ENCODE assay signal across 8 cellular contexts in the genomic region with DNA sequence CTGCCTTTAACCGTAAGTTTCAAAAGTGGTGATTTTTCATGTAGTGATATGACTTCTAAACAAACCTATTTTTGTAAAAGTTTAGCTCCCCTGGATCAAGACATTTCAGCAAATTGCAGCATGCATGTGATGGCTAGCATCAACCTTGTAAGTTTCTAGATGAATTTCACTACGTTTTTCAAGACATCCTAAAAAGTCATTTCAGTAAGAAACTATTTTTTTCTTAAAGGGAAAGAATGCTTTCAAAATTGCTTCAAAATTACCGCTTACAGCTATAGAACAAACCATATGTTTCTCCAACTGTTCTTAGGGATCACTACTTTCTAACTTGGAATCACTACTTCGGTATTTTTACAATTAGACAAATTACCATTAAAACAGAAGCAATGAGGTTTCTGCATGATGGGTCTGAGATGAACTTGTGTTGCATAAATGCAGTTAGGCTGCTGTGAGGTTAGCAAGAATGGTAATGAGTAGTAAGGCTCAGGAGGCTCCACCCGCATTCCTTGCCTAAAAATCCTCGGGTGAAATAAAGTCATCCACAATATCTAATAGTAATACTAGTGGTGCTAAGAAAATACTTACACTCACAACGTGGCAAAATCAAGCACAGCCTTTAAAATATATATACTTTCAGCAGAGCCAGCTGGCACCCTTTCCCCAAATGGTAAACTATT. TPM values are rescaled to one million over a fixed set of nuclear protein-coding genes. Genes with fewer than 3 reads are reported as not detected.
DNase-seq lines count a peak whose midpoint lies in the region; ATAC-seq and TF ChIP-seq lines count a peak whose summit lies in the region.

No MANE protein-coding gene starts in this region.

- H3K4me3 Mint-ChIP-seq in T-helper 2 cell treated with Interferon-gamma antibody and Interleukin-4, amounts not matched to agents 5 μg/mL and 100 μg/mL, for 36 hours: peak overlapping the region; percentile 83

- peaks cover 6% of the 10 kb centered on the region for H3K4me1 ChIP-seq in prostate gland (replicated peaks)

- ATAC-seq in HG03135 (IDR thresholded peaks at IDR 0.05; ENCODE audit: unreplicated experiment) (no peak), GM19023 (IDR thresholded peaks at IDR 0.05; ENCODE audit: unreplicated experiment) (no peak)

- peaks cover 7% of the 10 kb centered on the region for H3K27me3 Mint-ChIP-seq in T-helper 2 cell treated with Interferon-gamma antibody and Interleukin-4, amounts not matched to agents 5 μg/mL and 100 μg/mL, for 36 hours (ENCODE audit: low read depth)

- peaks cover 30% of the 10 kb centered on the region for H3K4me1 Mint-ChIP-seq in T-helper 2 cell treated with Interferon-gamma antibody and Interleukin-4, amounts not matched to agents 5 μg/mL and 100 μg/mL, for 36 hours (ENCODE audit: low read depth)

- no peak for TF ChIP-seq CTCF in foreskin fibroblast (IDR thresholded peaks at IDR 0.05; ENCODE audit: low read depth, low read length)
- TF ChIP-seq CTCF in prostate gland (IDR thresholded peaks at IDR 0.05): no peak

- no peaks in the 10 kb centered on the region for H3K27me3 ChIP-seq in prostate gland (replicated peaks; ENCODE audit: insufficient read depth)

- H3K36me3 ChIP-seq in prostate gland: no peaks in the 10 kb centered on the region

- DNase-seq in ELR (ENCODE audit: low read depth) (peak; percentile 44), foreskin fibroblast (peak; percentile 52 to 77), prostate gland (ENCODE audit: low spot score) (no peak), GOT3 (lab: John Stamatoyannopoulos, UW) (no peak)
- no peak for DNase-seq in T-helper 2 cell treated with Interferon-gamma antibody and Interleukin-4, amounts not matched to agents 5 μg/mL and 100 μg/mL, for 36 hours (ENCODE audit: low spot score)
- no peak for DNase-seq in stimulated activated CD4-positive, alpha-beta T cell treated with anti-CD3 and anti-CD28 coated beads, Interleukin-1b, Interleukin-23, amount 100 ng/mL, for 48 hours

- peaks cover 2% of the 10 kb centered on the region for H3K36me3 Mint-ChIP-seq in T-helper 2 cell treated with Interferon-gamma antibody and Interleukin-4, amounts not matched to agents 5 μg/mL and 100 μg/mL, for 36 hours (ENCODE audit: low read depth)

- no peak for TF ChIP-seq POLR2A in prostate gland (IDR thresholded peaks at IDR 0.05)

- H3K9me3 Mint-ChIP-seq in T-helper 2 cell treated with Interferon-gamma antibody and Interleukin-4, amounts not matched to agents 5 μg/mL and 100 μg/mL, for 36 hours: no peaks in the 10 kb centered on the region

- peak overlapping the region; percentile 88 to 91 for H3K27ac ChIP-seq in prostate gland

- WGBS in prostate gland: 24% methylated on average over 7 of the region's 7 CpGs

- H3K4me3 ChIP-seq in foreskin fibroblast (ENCODE audit: low read depth in 1 of 2, low read length in 2 of 2) (peak overlapping the region; percentile 57 to 76), prostate gland (peak overlapping the region; percentile 57 to 67)

- intact Hi-C loops in prostate gland (cut with DNase I): loop anchor here (5.0 kb wide), 3 partner anchors 51 to 114 kb away; partner anchors contain the start of genes CDC14B and HABP4

- H3K9me3 ChIP-seq in prostate gland: no peaks in the 10 kb centered on the region

- H3K27ac Mint-ChIP-seq in T-helper 2 cell treated with Interferon-gamma antibody and Interleukin-4, amounts not matched to agents 5 μg/mL and 100 μg/mL, for 36 hours: peak overlapping the region; percentile 73

RNA-seq across cellular contexts. Expression of gene CDC14B, which starts 53.8 kb away (rescaled TPM):
- 10 to 100 TPM; 27.0 to 34.7 TPM for total RNA-seq in prostate gland

Comparison
In these comparisons a context has a peak if more than half of its experiments do, and no peak if none do; other contexts are left out.
1. DNase-seq: peak in ELR (single experiment) and foreskin fibroblast (2 of 2); none in T-helper 2 cell treated with Interferon-gamma antibody and Interleukin-4, amounts not matched to agents 5 μg/mL and 100 μg/mL, for 36 hours (single experiment), prostate gland (single experiment), stimulated activated CD4-positive, alpha-beta T cell treated with anti-CD3 and anti-CD28 coated beads, Interleukin-1b, Interleukin-23, amount 100 ng/mL, for 48 hours (single experiment) and GOT3 (single experiment).